ENCODE assay signal across 10 cellular contexts in genomic region chr12:46365951-46366379, GRCh38. TPM values are rescaled to one million over a fixed set of nuclear protein-coding genes. Genes with fewer than 3 reads are reported as not detected.
DNase-seq lines count a peak whose midpoint lies in the region; ATAC-seq and TF ChIP-seq lines count a peak whose summit lies in the region.
"Had no signal": no experiment of that assay in that cellular context is flagged by ENCODE, and none has a peak within 500 bp of the region (broad histone marks: within the 10 kb centered on the region; RNA-seq: fewer than 3 reads in every experiment).

No MANE protein-coding gene starts in this region.

- no peak for ATAC-seq in HG02970 (IDR thresholded peaks at IDR 0.05; ENCODE audit: low FRiP score, unreplicated experiment)
- no peak for ATAC-seq in HG03135 (IDR thresholded peaks at IDR 0.05; ENCODE audit: unreplicated experiment)

- H3K36me3 ChIP-seq in HEK293 (ENCODE audit: control insufficient read depth in 2 of 2, insufficient read depth in 1 of 2, low read length in 2 of 2): peaks cover 70 to 100% of the 10 kb centered on the region in 2 experiments
- peaks cover 100% of the 10 kb centered on the region for H3K36me3 ChIP-seq in brain microvascular endothelial cell (replicated peaks)
- peaks cover 99% of the 10 kb centered on the region for H3K36me3 ChIP-seq in mesodermal cell (ENCODE audit: control insufficient read depth, insufficient read depth, low read length)

- TF ChIP-seq CTCF in 22Rv1 (IDR thresholded peaks at IDR 0.05) (no peak), HEK293 (tag by site-specific recombination; IDR thresholded peaks at IDR 0.05) (no peak), brain microvascular endothelial cell (IDR thresholded peaks at IDR 0.05; ENCODE audit: low read depth, low read length, missing control alignments) (no peak)

- no CpG with 5 or more reads among the region's 2 CpGs for WGBS in mesodermal cell (ENCODE audit: insufficient coverage in 2 of 2), 2 experiments

- CTCF ChIA-PET in HEK293 (lab: Yijun Ruan, JAX): interaction anchor here (1.2 kb wide), 1 partner anchor 241 kb away, joined by 3 read pairs; no protein-coding TSS in a partner anchor

- DNase-seq in brain microvascular endothelial cell: no peak
- DNase-seq in stimulated activated CD4-positive, alpha-beta T cell treated with anti-CD3 and anti-CD28 coated beads, Interleukin-12 subunit alpha, Interleukin-12 subunit beta, amount 100 ng/mL, for 4 hours: no peak
- DNase-seq in NCI-H510A (lab: John Stamatoyannopoulos, UW): no peak
- DNase-seq: activated CD4-positive, alpha-beta T cell treated with anti-CD3 and anti-CD28 coated beads for 48 hours; DMS153 had no signal

- in situ Hi-C loops in brain microvascular endothelial cell (cut with HindIII; ENCODE audit: low pct_ligation_motif_present, low sequenced_read_pairs): no loop called here

- POLR2A ChIA-PET in HEK293 (lab: Yijun Ruan, JAX): interaction anchor here (1.1 to 2.6 kb wide), 2 partner anchors 9 to 128 kb away, joined by 3 to 13 read pairs; no protein-coding TSS in a partner anchor

- H3K4me3 ChIP-seq in HEK293 (ENCODE audit: low read depth, low read length) (no peak overlapping the region), brain microvascular endothelial cell (ENCODE audit: low read depth, low read length) (peak overlapping the region; percentile 1), mesodermal cell (ENCODE audit: extremely low read depth, insufficient read depth, low read length, poor library complexity, severe bottlenecking) (peak overlapping the region; percentile 79)

- H3K4me1 ChIP-seq in HEK293 (ENCODE audit: control insufficient read depth, insufficient read depth, low read length) (peaks cover 25% of the 10 kb centered on the region), mesodermal cell (ENCODE audit: control insufficient read depth, insufficient read depth, low read length, poor library complexity, severe bottlenecking) (peaks cover 13% of the 10 kb centered on the region)

- H3K27ac ChIP-seq in 22Rv1 (peak overlapping the region; percentile 97), HEK293 (ENCODE audit: extremely low read depth, low read depth, low read length) (peak overlapping the region; percentile 7; the same call in 1 of the 2 replicates), brain microvascular endothelial cell (peak overlapping the region; percentile 21), mesodermal cell (ENCODE audit: low read depth, low read length, severe bottlenecking) (peak overlapping the region; percentile 52)

- H3K9me3 ChIP-seq in HEK293 (ENCODE audit: control insufficient read depth, insufficient read depth, low read depth, low read length) (no peaks in the 10 kb centered on the region), mesodermal cell (ENCODE audit: control insufficient read depth, low read length) (no peaks in the 10 kb centered on the region)

- no peaks in the 10 kb centered on the region for H3K27me3 ChIP-seq in brain microvascular endothelial cell (replicated peaks)

TF ChIP-seq in HEK293, 187 proteins besides CTCF, POLR2A, EP300 and RAD21 (continues in another document):
- no peak for TF ChIP-seq SALL2 (tag by site-specific recombination; IDR thresholded peaks at IDR 0.05; ENCODE audit: borderline replicate concordance)
- no peak for TF ChIP-seq ZNF654 (tag by site-specific recombination; IDR thresholded peaks at IDR 0.05; ENCODE audit: low read depth)
- TF ChIP-seq INSM2 (tag by site-specific recombination; IDR thresholded peaks at IDR 0.05): 0 out of 2 replicates have a peak, but pooled peaks have one; percentile 41
- no peak for TF ChIP-seq ATF2 (tag by site-specific recombination; IDR thresholded peaks at IDR 0.05; ENCODE audit: low read depth)
- no peak for TF ChIP-seq ZNF645 (tag by site-specific recombination; IDR thresholded peaks at IDR 0.05)
- no peak for TF ChIP-seq KLF1 (tag by site-specific recombination; IDR thresholded peaks at IDR 0.05)
- no peak for TF ChIP-seq ZNF394 (tag by site-specific recombination; IDR thresholded peaks at IDR 0.05; ENCODE audit: borderline replicate concordance)
- no peak for TF ChIP-seq ZNF560 (tag by site-specific recombination; IDR thresholded peaks at IDR 0.05; ENCODE audit: borderline replicate concordance)
- no peak for TF ChIP-seq ZSCAN16 (tag by site-specific recombination; IDR thresholded peaks at IDR 0.05)
- TF ChIP-seq ZNF2 (tag by site-specific recombination; IDR thresholded peaks at IDR 0.05): no peak
- TF ChIP-seq ZNF626 (tag by site-specific recombination; IDR thresholded peaks at IDR 0.05): no peak
- no peak for TF ChIP-seq PATZ1 (tag by site-specific recombination; IDR thresholded peaks at IDR 0.05)
- TF ChIP-seq ZNF529 (tag by site-specific recombination; IDR thresholded peaks at IDR 0.05; ENCODE audit: insufficient replicate concordance): no peak
- TF ChIP-seq ZNF423 (tag by site-specific recombination; IDR thresholded peaks at IDR 0.05): no peak
- TF ChIP-seq MYNN (tag by site-specific recombination; IDR thresholded peaks at IDR 0.05; ENCODE audit: borderline replicate concordance): no peak
- TF ChIP-seq ZNF558 (tag by site-specific recombination; IDR thresholded peaks at IDR 0.05): no peak
- TF ChIP-seq ZNF629 (tag by site-specific recombination; IDR thresholded peaks at IDR 0.05): peak; percentile 90
- TF ChIP-seq PRDM4 (tag by site-specific recombination; IDR thresholded peaks at IDR 0.05): peak; percentile 61; the same call in 1 of the 2 replicates
- no peak for TF ChIP-seq ZNF350 (tag by site-specific recombination; IDR thresholded peaks at IDR 0.05)

RNA-seq across cellular contexts. Expression of gene SLC38A2, which starts 6.6 kb away (rescaled TPM):
- polyA plus RNA-seq in mesodermal cell (2013, experiment 1 of 2): 343 TPM
- polyA plus RNA-seq in mesodermal cell (2013, experiment 2 of 2): 332 TPM

Comparison
In these comparisons a context has a peak if more than half of its experiments do, and no peak if none do; other contexts are left out.
1. H3K27ac ChIP-seq: peak in every context shown above with its lines; median percentile 97 in 22Rv1; 52 in mesodermal cell; 21 in brain microvascular endothelial cell; 7 in HEK293.